ENCODE assay signal across 7 cellular contexts in the genomic region with DNA sequence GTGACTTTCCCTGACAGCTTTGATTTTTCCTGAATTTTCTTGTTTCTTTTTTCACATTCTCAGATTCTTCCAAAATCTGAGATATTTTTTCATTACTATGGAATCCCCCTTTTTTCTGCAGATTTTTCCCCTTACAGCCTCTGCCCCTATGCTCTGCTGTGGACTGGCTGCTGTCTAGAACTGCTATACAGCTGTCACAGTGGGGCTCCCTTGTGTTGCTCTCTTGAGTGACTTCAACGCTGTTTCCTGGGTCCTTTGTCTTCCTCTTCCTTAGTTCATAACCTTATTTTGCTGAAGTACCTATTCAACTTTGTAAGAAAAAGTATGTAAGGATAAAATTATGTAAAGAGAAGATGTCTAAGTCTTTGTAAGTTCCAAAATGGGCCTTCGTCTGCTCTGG.
"Had no signal": no experiment of that assay in that cellular context is flagged by ENCODE, and none has a peak within 500 bp of the region (broad histone marks: within the 10 kb centered on the region; RNA-seq: fewer than 3 reads in every experiment).

No MANE protein-coding gene starts in this region.

- DNase-seq: GOT3, HFFc6 had no signal

- ATAC-seq: HCT116, HepG2 had no signal

- H3K36me3 Mint-ChIP-seq: IgD-negative memory B cell had no signal

- H3K27ac Mint-ChIP-seq: HFFc6, IgD-negative memory B cell had no signal

- H3K36me3 ChIP-seq: HAP-1 had no signal

- H3K9me3 Mint-ChIP-seq: HFFc6, IgD-negative memory B cell had no signal

- H3K4me1 Mint-ChIP-seq: IgD-negative memory B cell had no signal

- H3K4me3 Mint-ChIP-seq: HFFc6, IgD-negative memory B cell had no signal

- H3K27ac ChIP-seq: HL-60 had no signal

- H3K9me3 ChIP-seq: HAP-1 had no signal

- H3K4me3 ChIP-seq: HAP-1 had no signal
